In genomic region chr9:135309763-135310125, GRCh38 we compare ENCODE assay signal across 1 cellular context.
TF ChIP-seq lines count a peak whose summit lies in the region.

No MANE protein-coding gene starts in this region.

TF ChIP-seq in SK-N-SH, 30 proteins besides CTCF, POLR2A, EP300 and RAD21 (continued from another document):
- TF ChIP-seq REST (IDR thresholded peaks at IDR 0.05; ENCODE audit: low read depth, low read length), result no peak
- no peak for TF ChIP-seq JUND (IDR thresholded peaks at IDR 0.05)
- TF ChIP-seq SMC3 (IDR thresholded peaks at IDR 0.05; ENCODE audit: low read depth, low read length), result no peak
